In the genomic region with DNA sequence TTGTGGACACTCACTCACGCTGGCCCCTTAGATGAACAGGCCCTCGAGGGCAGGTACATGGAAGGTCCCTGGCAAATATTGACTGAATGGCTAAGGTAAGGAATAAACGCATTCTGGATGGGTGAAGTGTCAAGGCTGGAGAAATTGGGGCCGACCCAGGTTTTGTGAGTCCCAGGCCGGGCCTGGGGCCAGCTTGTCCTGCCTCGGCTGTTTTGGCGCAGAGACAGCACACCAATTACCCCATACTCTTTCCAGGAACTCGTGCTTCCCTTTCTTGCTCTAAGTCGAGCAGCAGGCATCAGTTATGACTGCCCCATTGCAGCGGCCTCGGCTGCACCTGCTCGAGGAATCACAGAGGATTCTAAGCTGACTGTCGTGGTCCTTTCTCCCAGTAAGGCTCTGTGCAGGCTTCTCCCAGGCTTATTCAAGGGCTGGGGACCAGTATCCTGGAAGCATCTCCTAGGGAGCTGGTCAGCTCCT, we compare ENCODE assay signal across 15 cellular contexts.
DNase-seq lines count a peak whose midpoint lies in the region; ATAC-seq and TF ChIP-seq lines count a peak whose summit lies in the region.
"Had no signal": no experiment of that assay in that cellular context is flagged by ENCODE, and none has a peak within 500 bp of the region (broad histone marks: within the 10 kb centered on the region; RNA-seq: fewer than 3 reads in every experiment).

No MANE protein-coding gene starts in this region.

- intact Hi-C loops in CD14-positive monocyte (cut with micrococcal nuclease), result no loop called here

- H3K36me3 Mint-ChIP-seq in CD14-positive monocyte, result no peaks in the 10 kb centered on the region
- H3K36me3 Mint-ChIP-seq: CD8-positive, alpha-beta memory T cell had no signal

- DNase-seq in NCI-H1105 treated with DMSO at 0.1 percent for 48 hours (lab: John Stamatoyannopoulos, UW), result peak; percentile 23
- DNase-seq in NCI-H1105 (lab: John Stamatoyannopoulos, UW), result no peak
- DNase-seq in NCI-H446 (lab: John Stamatoyannopoulos, UW), result peak; percentile 24 to 61
- peak; percentile 30 for DNase-seq in astrocyte of the hippocampus (ENCODE audit: low read depth, low spot score)
- no peak for DNase-seq in dedifferentiated amniotic fluid mesenchymal stem cell (ENCODE audit: extremely low spot score)
- no peak for DNase-seq in CD14-positive monocyte (ENCODE audit: low spot score)
- DNase-seq: CD4-positive, alpha-beta T cell; CD8-positive, alpha-beta memory T cell; DMS153; DND-41; GM23248; H9 had no signal

- no peaks in the 10 kb centered on the region for H3K27me3 Mint-ChIP-seq in CD14-positive monocyte (ENCODE audit: low read depth in 3 of 3)
- H3K27me3 Mint-ChIP-seq: B cell; CD4-positive, alpha-beta T cell had no signal

- no peaks in the 10 kb centered on the region for H3K4me1 Mint-ChIP-seq in CD14-positive monocyte
- H3K4me1 Mint-ChIP-seq: B cell; CD8-positive, alpha-beta memory T cell had no signal

- TF ChIP-seq CTCF in CD14-positive monocyte (IDR thresholded peaks at IDR 0.05), result no peak

- ATAC-seq in GM19023 (IDR thresholded peaks at IDR 0.05; ENCODE audit: unreplicated experiment), result no peak
- ATAC-seq: HCT116 had no signal

- no peak overlapping the region for H3K27ac Mint-ChIP-seq in CD14-positive monocyte
- H3K27ac Mint-ChIP-seq: B cell; CD4-positive, alpha-beta T cell; CD8-positive, alpha-beta memory T cell had no signal

- no peak overlapping the region for H3K4me3 Mint-ChIP-seq in CD14-positive monocyte
- H3K4me3 Mint-ChIP-seq: B cell; CD4-positive, alpha-beta T cell; CD8-positive, alpha-beta memory T cell; H9 had no signal

- H3K9me3 Mint-ChIP-seq in CD14-positive monocyte, result peaks cover 0 to 10% (median 0%) of the 10 kb centered on the region in 7 donors
- H3K9me3 Mint-ChIP-seq: CD4-positive, alpha-beta T cell; H9 had no signal

Comparison
In these comparisons a context has a peak if more than half of its experiments do, and no peak if none do; other contexts are left out.
1. DNase-seq: peak in NCI-H1105 treated with DMSO at 0.1 percent for 48 hours (single experiment), NCI-H446 (2 of 2) and astrocyte of the hippocampus (single experiment); none in NCI-H1105 (single experiment), dedifferentiated amniotic fluid mesenchymal stem cell (single experiment) and CD14-positive monocyte (single experiment).